6 cellular contexts compared by ENCODE assay signal in the genomic region with DNA sequence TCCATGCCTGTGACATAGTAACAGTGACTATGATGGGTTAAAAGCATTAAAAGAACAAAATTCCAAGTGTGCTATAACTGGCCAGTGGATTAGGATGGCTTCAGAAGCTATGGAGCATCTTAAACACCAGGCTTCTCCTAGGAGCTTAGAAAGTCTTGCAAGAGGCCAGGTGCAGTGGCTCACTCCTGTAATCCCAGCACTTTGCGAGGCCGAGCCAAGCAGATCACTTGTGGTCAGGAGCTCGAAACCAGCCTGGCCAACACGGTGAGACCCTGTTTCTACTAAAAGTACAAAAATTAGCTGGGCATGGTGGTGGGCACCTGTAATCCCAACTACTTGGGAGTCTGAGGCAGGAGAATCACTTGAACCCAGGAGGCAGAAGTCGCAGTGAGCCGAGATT. TPM values are rescaled to one million over a fixed set of nuclear protein-coding genes. Genes with fewer than 3 reads are reported as not detected.
"Had no signal": no experiment of that assay in that cellular context is flagged by ENCODE, and none has a peak within 500 bp of the region (broad histone marks: within the 10 kb centered on the region; RNA-seq: fewer than 3 reads in every experiment).

No MANE protein-coding gene starts in this region.

RNA-seq across cellular contexts. Expression of gene SYT2, which starts 12.8 kb away (rescaled TPM):
- total RNA-seq: K562, M059J, OCI-LY7, Right ventricle myocardium inferior, RPMI7951, SK-MEL-5 had no signal
